26 cellular contexts compared by ENCODE assay signal in the genomic region with DNA sequence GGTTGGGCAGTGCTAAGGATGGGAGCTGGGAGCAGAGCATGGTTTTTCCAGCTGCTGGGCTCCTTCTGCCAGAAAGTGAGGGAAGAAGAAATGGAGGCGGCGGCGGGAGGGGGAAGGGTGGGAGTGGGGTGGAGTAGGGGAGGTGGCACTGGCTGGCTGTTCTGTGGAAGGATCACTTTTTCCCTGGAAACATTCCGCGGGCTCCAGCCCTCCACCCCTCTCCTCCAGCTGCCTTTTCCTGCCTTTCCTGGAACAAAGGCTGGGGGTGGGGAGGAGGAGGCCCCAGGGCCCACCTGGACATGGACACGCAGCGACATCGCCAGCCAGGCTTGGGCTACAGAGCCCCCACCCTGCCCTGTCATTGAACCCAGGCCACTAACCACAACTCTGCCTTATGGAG.
"Had no signal": no experiment of that assay in that cellular context is flagged by ENCODE, and none has a peak within 500 bp of the region (broad histone marks: within the 10 kb centered on the region; RNA-seq: fewer than 3 reads in every experiment).

No MANE protein-coding gene starts in this region.

- H3K4me1 Mint-ChIP-seq: activated CD8-positive, alpha-beta memory T cell treated with anti-CD3 and anti-CD28 coated beads, Interleukin-2, amount 10 ng/mL, durations not matched to agents 7 days and 5 days; activated naive CD8-positive, alpha-beta T cell treated with anti-CD3 and anti-CD28 coated beads, Interleukin-2, amount 50 U/mL, for 24 hours had no signal

- H3K9me3 Mint-ChIP-seq: activated CD4-positive, alpha-beta T cell treated with anti-CD3 and anti-CD28 coated beads, Interleukin-2, amount 10 ng/mL, durations not matched to agents 24 days and 14 days; activated naive CD4-positive, alpha-beta T cell treated with anti-CD3 and anti-CD28 coated beads, Interleukin-2, amount 50 U/mL, for 72 hours; activated naive CD8-positive, alpha-beta T cell treated with anti-CD3 and anti-CD28 coated beads, Interleukin-2, amount 50 U/mL, for 24 hours; activated T-cell treated with anti-CD3 and anti-CD28 coated beads, Interleukin-2, amount 50 U/mL, for 24 hours; activated T-helper 1 cell treated with anti-CD3 and anti-CD28 coated beads, Interleukin-12 subunit alpha, Interleukin-12 subunit beta, Interleukin-2, Interleukin-4 antibody, amounts not matched to agents 30 ng/mL and 10 ng/mL and 1 ng/mL, durations not matched to agents 14 hours and 24 hours and 36 hours; WTC11 had no signal

- H3K4me3 Mint-ChIP-seq: activated CD4-positive, alpha-beta T cell treated with anti-CD3 and anti-CD28 coated beads, Interleukin-2, amount 10 ng/mL, durations not matched to agents 24 days and 14 days; activated CD8-positive, alpha-beta memory T cell treated with anti-CD3 and anti-CD28 coated beads, Interleukin-2, amount 10 ng/mL, durations not matched to agents 7 days and 5 days; activated naive CD8-positive, alpha-beta T cell treated with anti-CD3 and anti-CD28 coated beads, Interleukin-2, amount 50 U/mL, for 24 hours; activated T-cell treated with anti-CD3 and anti-CD28 coated beads, Interleukin-2, amount 50 U/mL, for 24 hours; activated T-helper 1 cell treated with anti-CD3 and anti-CD28 coated beads, Interleukin-12 subunit alpha, Interleukin-12 subunit beta, Interleukin-2, Interleukin-4 antibody, amounts not matched to agents 30 ng/mL and 10 ng/mL and 1 ng/mL, durations not matched to agents 14 hours and 24 hours and 36 hours; brain; T-helper 17 cell; WTC11 had no signal

- H3K4me3 ChIP-seq: MG63 had no signal

- H3K36me3 ChIP-seq: MG63 had no signal

- ATAC-seq: activated CD8-positive, alpha-beta memory T cell treated with anti-CD3 and anti-CD28 coated beads, Interleukin-2, amount 10 ng/mL, durations not matched to agents 7 days and 5 days; activated naive CD4-positive, alpha-beta T cell treated with anti-CD3 and anti-CD28 coated beads, Interleukin-2, amount 50 U/mL, for 72 hours; activated naive CD8-positive, alpha-beta T cell treated with anti-CD3 and anti-CD28 coated beads, Interleukin-2, amount 50 U/mL, for 24 hours; T-helper 17 cell; WTC11 had no signal

- H3K36me3 Mint-ChIP-seq: activated CD8-positive, alpha-beta memory T cell treated with anti-CD3 and anti-CD28 coated beads, Interleukin-2, amount 10 ng/mL, durations not matched to agents 7 days and 5 days; activated naive CD4-positive, alpha-beta T cell treated with anti-CD3 and anti-CD28 coated beads, Interleukin-2, amount 50 U/mL, for 72 hours; brain; WTC11 had no signal

- H3K27me3 Mint-ChIP-seq: activated naive CD8-positive, alpha-beta T cell treated with anti-CD3 and anti-CD28 coated beads, Interleukin-2, amount 50 U/mL, for 24 hours; activated T-cell treated with anti-CD3 and anti-CD28 coated beads, Interleukin-2, amount 50 U/mL, for 24 hours had no signal

- DNase-seq: activated CD4-positive, alpha-beta T cell treated with anti-CD3 and anti-CD28 coated beads, Interleukin-2, amount 10 ng/mL, durations not matched to agents 24 days and 14 days; activated CD4-positive, alpha-beta T cell treated with anti-CD3 and anti-CD28 coated beads, Interleukin-2, amount 50 U/mL, for 48 hours; activated CD4-positive, CD25-positive, alpha-beta regulatory T cell treated with anti-CD3 and anti-CD28 coated beads, Interleukin-2, amount 50 U/mL, for 72 hours; activated CD8-positive, alpha-beta memory T cell treated with anti-CD3 and anti-CD28 coated beads, Interleukin-2, amount 10 ng/mL, durations not matched to agents 7 days and 5 days; activated effector memory CD4-positive, alpha-beta T cell treated with anti-CD3 and anti-CD28 coated beads, Interleukin-2, amount 50 U/mL, for 16 hours; activated naive CD4-positive, alpha-beta T cell treated with Interleukin-2 at 50 U/mL for 16 hours; activated naive CD8-positive, alpha-beta T cell treated with anti-CD3 and anti-CD28 coated beads, Interleukin-2, amount 50 U/mL, for 24 hours; activated T-cell treated with anti-CD3 and anti-CD28 coated beads, Interleukin-2, amount 50 U/mL, for 24 hours; amniotic stem cell; MG63; NCI-H1105 treated with DMSO at 0.1 percent for 48 hours; NCI-H1436 treated with DMSO at 0.1 percent for 48 hours; NCI-H187; NCI-H2081; NCI-H2171; NCI-H2227 treated with DMSO at 0.1 percent for 48 hours; NCI-H446 treated with DMSO at 0.1 percent for 48 hours; NCI-H524 treated with DMSO at 0.1 percent for 48 hours; NCI-H748 treated with DMSO at 0.1 percent for 48 hours; SIG-M5; T-helper 17 cell; T-helper 9 cell had no signal

- H3K27ac Mint-ChIP-seq: activated CD4-positive, alpha-beta T cell treated with anti-CD3 and anti-CD28 coated beads, Interleukin-2, amount 10 ng/mL, durations not matched to agents 24 days and 14 days; activated CD8-positive, alpha-beta memory T cell treated with anti-CD3 and anti-CD28 coated beads, Interleukin-2, amount 10 ng/mL, durations not matched to agents 7 days and 5 days; activated naive CD4-positive, alpha-beta T cell treated with anti-CD3 and anti-CD28 coated beads, Interleukin-2, amount 50 U/mL, for 72 hours; activated naive CD8-positive, alpha-beta T cell treated with anti-CD3 and anti-CD28 coated beads, Interleukin-2, amount 50 U/mL, for 24 hours; activated T-cell treated with anti-CD3 and anti-CD28 coated beads, Interleukin-2, amount 50 U/mL, for 24 hours; activated T-helper 1 cell treated with anti-CD3 and anti-CD28 coated beads, Interleukin-12 subunit alpha, Interleukin-12 subunit beta, Interleukin-2, Interleukin-4 antibody, amounts not matched to agents 30 ng/mL and 10 ng/mL and 1 ng/mL, durations not matched to agents 14 hours and 24 hours and 36 hours; brain; T-helper 17 cell; WTC11 had no signal

- H3K9me3 ChIP-seq: MG63 had no signal
